In genomic region chr9:21815643-21816042, GRCh38 we compare ENCODE assay signal across 28 cellular contexts.
"Had no signal": no experiment of that assay in that cellular context is flagged by ENCODE, and none has a peak within 500 bp of the region (broad histone marks: within the 10 kb centered on the region; RNA-seq: fewer than 3 reads in every experiment).

No MANE protein-coding gene starts in this region.

- H3K36me3 ChIP-seq: breast epithelium had no signal

- H3K27ac Mint-ChIP-seq: activated CD4-positive, alpha-beta memory T cell treated with anti-CD3 and anti-CD28 coated beads for 36 hours; activated naive CD4-positive, alpha-beta T cell treated with anti-CD3 and anti-CD28 coated beads, Interleukin-2, amount 50 U/mL, for 24 hours; activated naive CD8-positive, alpha-beta T cell treated with anti-CD3 and anti-CD28 coated beads, Interleukin-2, amount 10 ng/mL, durations not matched to agents 7 days and 5 days; T-helper 2 cell treated with Interferon-gamma antibody and Interleukin-4, amounts not matched to agents 5 μg/mL and 100 μg/mL, for 36 hours had no signal

- H3K4me1 ChIP-seq: breast epithelium, SJCRH30 had no signal

- H3K27me3 ChIP-seq: ascending aorta, breast epithelium, MG63, SJCRH30 had no signal

- H3K9me3 ChIP-seq: ascending aorta, body of pancreas had no signal

- H3K4me3 ChIP-seq: ascending aorta, body of pancreas, breast epithelium, MG63, SJCRH30, SK-N-MC had no signal

- H3K4me3 Mint-ChIP-seq: activated CD4-positive, alpha-beta memory T cell treated with anti-CD3 and anti-CD28 coated beads for 36 hours; activated naive CD4-positive, alpha-beta T cell treated with anti-CD3 and anti-CD28 coated beads, Interleukin-2, amount 50 U/mL, for 24 hours; activated naive CD8-positive, alpha-beta T cell treated with anti-CD3 and anti-CD28 coated beads, Interleukin-2, amount 10 ng/mL, durations not matched to agents 7 days and 5 days; activated T-cell treated with anti-CD3 and anti-CD28 coated beads, Interleukin-2, amount 50 U/mL, for 4 hours; T-helper 2 cell treated with Interferon-gamma antibody and Interleukin-4, amounts not matched to agents 5 μg/mL and 100 μg/mL, for 36 hours had no signal

- DNase-seq: activated CD4-positive, alpha-beta memory T cell treated with anti-CD3 and anti-CD28 coated beads for 36 hours; activated CD4-positive, alpha-beta T cell treated with anti-CD3 and anti-CD28 coated beads for 4 hours; activated CD4-positive, alpha-beta T cell treated with anti-CD3 and anti-CD28 coated beads, Interleukin-2, amount 50 U/mL, for 1 hour; activated CD8-positive, alpha-beta memory T cell treated with anti-CD3 and anti-CD28 coated beads, Interleukin-2, amount 50 U/mL, for 4 hours; activated effector memory CD4-positive, alpha-beta T cell treated with Interleukin-2 at 50 U/mL for 16 hours; activated naive CD8-positive, alpha-beta T cell treated with anti-CD3 and anti-CD28 coated beads, Interleukin-2, amount 10 ng/mL, durations not matched to agents 7 days and 5 days; activated T-cell treated with anti-CD3 and anti-CD28 coated beads for 4 hours; activated T-cell treated with anti-CD3 and anti-CD28 coated beads, Interleukin-2, amount 50 U/mL, for 4 hours; amygdala; body of pancreas; Kasumi-1; MG63; NCI-H1048; NCI-H1105 treated with DMSO at 0.1 percent for 48 hours; NCI-H1436; NCI-H1694; NCI-H1930; NCI-H2081 treated with DMSO at 0.1 percent for 48 hours; NCI-H345; NCI-H524 treated with DMSO at 0.1 percent for 48 hours; SHP77; SJCRH30 had no signal

- H3K27me3 Mint-ChIP-seq: activated CD4-positive, alpha-beta memory T cell treated with anti-CD3 and anti-CD28 coated beads for 36 hours; activated naive CD4-positive, alpha-beta T cell treated with anti-CD3 and anti-CD28 coated beads, Interleukin-2, amount 50 U/mL, for 24 hours; activated naive CD8-positive, alpha-beta T cell treated with anti-CD3 and anti-CD28 coated beads, Interleukin-2, amount 10 ng/mL, durations not matched to agents 7 days and 5 days had no signal

- H3K27ac ChIP-seq: ascending aorta, body of pancreas, breast epithelium, SJCRH30, SK-N-MC had no signal

- ATAC-seq: activated T-cell treated with anti-CD3 and anti-CD28 coated beads, Interleukin-2, amount 50 U/mL, for 4 hours; body of pancreas; Panc1 had no signal
